ENCODE assay signal across 34 cellular contexts in genomic region chr9:132761602-132762001, GRCh38.
"Had no signal": no experiment of that assay in that cellular context is flagged by ENCODE, and none has a peak within 500 bp of the region (broad histone marks: within the 10 kb centered on the region; RNA-seq: fewer than 3 reads in every experiment).

No MANE protein-coding gene starts in this region.

- DNase-seq: Karpas-422, Kasumi-1, MG63, MM.1S, MV-4-11, NCI-H1048, NCI-H1092, NCI-H1092 treated with DMSO at 0.1 percent for 48 hours, NCI-H1105, NCI-H1105 treated with DMSO at 0.1 percent for 48 hours, NCI-H1417, NCI-H1417 treated with DMSO at 0.1 percent for 48 hours, NCI-H1436, NCI-H1436 treated with DMSO at 0.1 percent for 48 hours, NCI-H146, NCI-H1694, NCI-H1694 treated with DMSO at 0.1 percent for 48 hours, NCI-H187, NCI-H187 treated with DMSO at 0.1 percent for 48 hours, NCI-H1930, NCI-H2029, NCI-H2029 treated with DMSO at 0.1 percent for 48 hours, NCI-H2081, NCI-H2081 treated with DMSO at 0.1 percent for 48 hours, NCI-H2107, NCI-H2171, NCI-H2171 treated with DMSO at 0.1 percent for 48 hours, NCI-H2227 treated with DMSO at 0.1 percent for 48 hours, NCI-H226, NCI-H345, NCI-H446 treated with DMSO at 0.1 percent for 48 hours, NCI-H510A, NCI-H510A treated with DMSO at 0.1 percent for 48 hours, NCI-H524 had no signal

- H3K4me3 ChIP-seq: MG63 had no signal

- H3K36me3 ChIP-seq: MG63 had no signal

- H3K27me3 ChIP-seq: MG63 had no signal
